ENCODE assay signal across 17 cellular contexts in genomic region chr4:58807843-58808605, GRCh38.
"Had no signal": no experiment of that assay in that cellular context is flagged by ENCODE, and none has a peak within 500 bp of the region (broad histone marks: within the 10 kb centered on the region; RNA-seq: fewer than 3 reads in every experiment).

No MANE protein-coding gene starts in this region.

- H3K4me3 ChIP-seq: adrenal gland, cardiac muscle cell, esophagus squamous epithelium, lung, smooth muscle cell, stomach had no signal

- H3K4me2 ChIP-seq: smooth muscle cell had no signal

- H2AFZ ChIP-seq: parathyroid adenoma had no signal

- H3K27me3 ChIP-seq: adrenal gland, cardiac muscle cell, esophagus squamous epithelium, stomach had no signal

- H3K9me3 ChIP-seq: adrenal gland, esophagus squamous epithelium, stomach had no signal

- DNase-seq: activated CD4-positive, alpha-beta T cell treated with anti-CD3 and anti-CD28 coated beads, Interleukin-2, amount 50 U/mL, for 48 hours; activated gamma-delta T cell; adrenal gland; dermis blood vessel endothelial cell; effector memory CD8-positive, alpha-beta T cell; esophagus squamous epithelium; left colon; midbrain; stimulated activated CD4-positive, alpha-beta T cell treated with anti-CD3 and anti-CD28 coated beads, Interleukin-4, amount 100 ng/mL, for 24 hours; stomach had no signal

- H3K36me3 ChIP-seq: adrenal gland, cardiac muscle cell, esophagus squamous epithelium, stomach had no signal

- ATAC-seq: activated naive CD4-positive, alpha-beta T cell treated with anti-CD3 and anti-CD28 coated beads, Interleukin-2, amount 50 U/mL, for 72 hours; effector memory CD8-positive, alpha-beta T cell; left colon; sciatic nerve; stimulated activated effector memory CD8-positive, alpha-beta T cell treated with anti-CD3 and anti-CD28 coated beads, Interleukin-12 subunit alpha, Interleukin-12 subunit beta, amount 100 ng/mL, for 72 hours had no signal

- H3K9ac ChIP-seq: parathyroid adenoma had no signal

- H3K4me1 ChIP-seq: adrenal gland, esophagus squamous epithelium, parathyroid adenoma, stomach had no signal

- H3K27ac ChIP-seq: adrenal gland, cardiac muscle cell, esophagus squamous epithelium, parathyroid adenoma, stomach had no signal
